In genomic region chr13:73059460-73060250, GRCh38 we compare ENCODE assay signal across 8 cellular contexts. TPM values are rescaled to one million over a fixed set of nuclear protein-coding genes. Genes with fewer than 3 reads are reported as not detected.
DNase-seq lines count a peak whose midpoint lies in the region; ATAC-seq and TF ChIP-seq lines count a peak whose summit lies in the region.

No MANE protein-coding gene starts in this region.

- no peak overlapping the region for H2AFZ ChIP-seq in OCI-LY7 (ENCODE audit: low read length)

- ATAC-seq in GM18868 (IDR thresholded peaks at IDR 0.05; ENCODE audit: unreplicated experiment) (peak; percentile 35), HG03060 (IDR thresholded peaks at IDR 0.05; ENCODE audit: low read depth, unreplicated experiment) (peak; percentile 18), heart left ventricle (peak in 3 of 4 donors; percentile 47 to 57 (median 54))

- CTCF ChIA-PET in OCI-LY7 (lab: Charles Lee; ENCODE audit: unreplicated experiment) = no interaction called here
- CTCF ChIA-PET in activated naive CD4-positive, alpha-beta T cell treated with anti-CD3 and anti-CD28 coated beads for 36 hours (lab: Charles Lee) = interaction anchor here (0.6 to 1.3 kb wide), 7 partner anchors 23 to 654 kb away, joined by 3 to 5 read pairs (median 3); no protein-coding TSS in a partner anchor

- WGBS in heart left ventricle, 4 donors = 0 to 1% (median 1%) methylated on average over 32 to 68 of the region's 68 CpGs

- H3K27me3 ChIP-seq in heart left ventricle = peaks cover 0 to 27% (median 12%) of the 10 kb centered on the region in 9 donors

- POLR2A ChIA-PET in OCI-LY7 (lab: Charles Lee) = interaction anchor here (0.7 kb wide), 1 partner anchor 239 kb away, joined by 5 read pairs; no protein-coding TSS in a partner anchor

- H3K9me3 ChIP-seq in OCI-LY7 (ENCODE audit: low read length) = no peaks in the 10 kb centered on the region
- no peaks in the 10 kb centered on the region for H3K9me3 ChIP-seq in heart left ventricle

- peak overlapping the region; percentile 66; the same call in 1 of the 2 replicates for H3K4me2 ChIP-seq in OCI-LY7 (ENCODE audit: low read length)

- H3K4me3 Mint-ChIP-seq in activated naive CD4-positive, alpha-beta T cell treated with anti-CD3 and anti-CD28 coated beads for 36 hours = peak overlapping the region; percentile 77

- H3K36me3 ChIP-seq in OCI-LY7 (ENCODE audit: insufficient read depth, low read length) = no peaks in the 10 kb centered on the region
- H3K36me3 ChIP-seq in heart left ventricle = no peaks in the 10 kb centered on the region

- H3K4me3 ChIP-seq in OCI-LY7 (ENCODE audit: low read depth, low read length, poor library complexity, severe bottlenecking) = peak overlapping the region; percentile 64
- peak overlapping the region; percentile 32 to 89 (median 74) for H3K4me3 ChIP-seq in heart left ventricle
- H3K4me3 ChIP-seq in retinal pigment epithelial cell (ENCODE audit: low read length) = peak overlapping the region; percentile 92

- peaks cover 20% of the 10 kb centered on the region for H3K27me3 Mint-ChIP-seq in activated naive CD4-positive, alpha-beta T cell treated with anti-CD3 and anti-CD28 coated beads for 36 hours (ENCODE audit: low read depth)

- no peaks in the 10 kb centered on the region for H3K4me1 ChIP-seq in OCI-LY7 (ENCODE audit: insufficient read depth, low read length, poor library complexity, severe bottlenecking)
- H3K4me1 ChIP-seq in heart left ventricle = peaks cover 0 to 22% (median 5%) of the 10 kb centered on the region in 12 donors

- H3K27ac Mint-ChIP-seq in activated naive CD4-positive, alpha-beta T cell treated with anti-CD3 and anti-CD28 coated beads for 36 hours = no peak overlapping the region

- TF ChIP-seq CTCF in AG09319 (IDR thresholded peaks at IDR 0.05; ENCODE audit: low read depth, low read length) = peak; percentile 22
- no peak for TF ChIP-seq CTCF in OCI-LY7 (conservative IDR thresholded peaks at IDR 0.05; ENCODE audit: low read length)
- TF ChIP-seq CTCF in heart left ventricle (IDR thresholded peaks at IDR 0.05) = peak in 7 of 12 donors; percentile 12 to 40 (median 23)
- peak; percentile 17 for TF ChIP-seq CTCF in retinal pigment epithelial cell (conservative IDR thresholded peaks at IDR 0.05; ENCODE audit: low read depth, low read length)

- no peaks in the 10 kb centered on the region for H3K36me3 Mint-ChIP-seq in activated naive CD4-positive, alpha-beta T cell treated with anti-CD3 and anti-CD28 coated beads for 36 hours (ENCODE audit: low read depth)

- H3K4me1 Mint-ChIP-seq in activated naive CD4-positive, alpha-beta T cell treated with anti-CD3 and anti-CD28 coated beads for 36 hours (ENCODE audit: low read depth) = peaks cover 17% of the 10 kb centered on the region

- intact Hi-C loops in OCI-LY7 (cut with micrococcal nuclease; ENCODE audit: unreplicated experiment) (no loop called here), heart left ventricle (cut with DNase I) (loop anchor here in 6 of 10 donors (2.0 to 10.0 kb wide), 3 partner anchors 645 to 649 kb away; no protein-coding TSS in a partner anchor)
- intact Hi-C loops in activated naive CD4-positive, alpha-beta T cell treated with anti-CD3 and anti-CD28 coated beads for 36 hours (cut with micrococcal nuclease) = loop anchor here (1.0 to 10.0 kb wide), 5 partner anchors 195 to 1075 kb away; partner anchors contain the start of gene KLF12

- DNase-seq in AG09319 (ENCODE audit: extremely low read depth, low read depth) (no peak), OCI-LY7 (ENCODE audit: low spot score) (peak; percentile 20), heart left ventricle (peak; percentile 40 to 80 (median 48)), retinal pigment epithelial cell (ENCODE audit: low read depth) (no peak), medulla oblongata (ENCODE audit: extremely low spot score) (no peak)
- DNase-seq in activated naive CD4-positive, alpha-beta T cell treated with anti-CD3 and anti-CD28 coated beads for 36 hours = peak; percentile 57

- no peaks in the 10 kb centered on the region for H3K9me3 Mint-ChIP-seq in activated naive CD4-positive, alpha-beta T cell treated with anti-CD3 and anti-CD28 coated beads for 36 hours

- H3K27ac ChIP-seq in OCI-LY7 (ENCODE audit: low read depth, low read length, poor library complexity, severe bottlenecking) (no peak overlapping the region), heart left ventricle (peak overlapping the region in 11 of 12 donors; percentile 21 to 76 (median 58))

- BruUV-seq in OCI-LY7 (replicated peaks; lab: Mats Ljungman, UMichigan) = no TSS peak

- H3K9me2 ChIP-seq in OCI-LY7 (ENCODE audit: insufficient read depth, low read length) = no peaks in the 10 kb centered on the region

- no peak for TF ChIP-seq POLR2A in heart left ventricle (IDR thresholded peaks at IDR 0.05)

- H4K20me1 ChIP-seq in OCI-LY7 (ENCODE audit: insufficient read depth, low read length) = no peaks in the 10 kb centered on the region; the same call in 1 of the 2 replicates

- no peaks in the 10 kb centered on the region for H3K79me2 ChIP-seq in OCI-LY7 (ENCODE audit: insufficient read depth, low read depth, low read length)

RNA-seq across cellular contexts. Expression of gene KLF5, which starts 0.8 kb away (rescaled TPM):
- 0.21 and 0.82 TPM in 2 replicates for total RNA-seq in OCI-LY7 (2014; rRNA removed; shearing (Covaris generic))
- total RNA-seq in OCI-LY7 (2022) = 0.29 and 1.1 TPM in 2 replicates
- 1 to 10 TPM; 1.3 to 1.9 TPM for total RNA-seq in activated naive CD4-positive, alpha-beta T cell treated with anti-CD3 and anti-CD28 coated beads for 36 hours
- total RNA-seq in heart left ventricle = 1 to 10 TPM in 8 of 9 donors, under 1 TPM in 1; 0.64 to 6.9 (median 3.8) TPM
- 1 to 10 TPM; 2.3 to 2.6 TPM for polyA plus RNA-seq in heart left ventricle

Comparison
In these comparisons a context has a peak if more than half of its experiments do, and no peak if none do; other contexts are left out.
1. DNase-seq: peak in OCI-LY7 (single experiment), activated naive CD4-positive, alpha-beta T cell treated with anti-CD3 and anti-CD28 coated beads for 36 hours (single experiment) and heart left ventricle (5 of 5); none in AG09319 (single experiment), retinal pigment epithelial cell (single experiment) and medulla oblongata (single experiment).
2. Peak in every context shown above with its lines, with median percentiles within 50 percentile points of each other: ATAC-seq and H3K4me3 ChIP-seq.